In genomic region chr9:16869961-16870605, GRCh38 we compare ENCODE assay signal across 8 cellular contexts. TPM values are rescaled to one million over a fixed set of nuclear protein-coding genes. Genes with fewer than 3 reads are reported as not detected.
A peak's percentile ranks its signal among the peaks of the same experiment; 100 is the strongest.
DNase-seq lines count a peak whose midpoint lies in the region; ATAC-seq, FAIRE-seq and TF ChIP-seq lines count a peak whose summit lies in the region.

No MANE protein-coding gene starts in this region.

- intact Hi-C loops in pancreas (cut with DNase I), result no loop called here

- H3K4me2 ChIP-seq in DND-41 (ENCODE audit: insufficient read depth, low read length), result peak overlapping the region; percentile 75

- H4K20me1 ChIP-seq in DND-41 (ENCODE audit: insufficient read depth, low read length), result 0 out of 2 replicates have a peak, but pooled peaks cover 3% of the 10 kb centered on the region

- no peaks in the 10 kb centered on the region for H3K79me2 ChIP-seq in DND-41 (ENCODE audit: insufficient read depth, low read length)

- WGBS in pancreas, 2 donors, result 1% methylated on average over 56 to 57 of the region's 57 CpGs

- H3K27ac ChIP-seq in DND-41 (ENCODE audit: low read length) (peak overlapping the region; percentile 54), Peyer's patch (peak overlapping the region; percentile 53 to 83 (median 74)), cardiac muscle cell (no peak overlapping the region), pancreas (peak overlapping the region in 2 of 4 donors; percentile 44 to 66)

- H3K27ac Mint-ChIP-seq in activated naive CD4-positive, alpha-beta T cell treated with anti-CD3 and anti-CD28 coated beads, Interleukin-2, amount 10 ng/mL, durations not matched to agents 7 days and 5 days, result no peak overlapping the region

- H3K9me3 ChIP-seq in DND-41 (ENCODE audit: insufficient read depth, low read length, severe bottlenecking) (no peaks in the 10 kb centered on the region), Peyer's patch (no peaks in the 10 kb centered on the region), cardiac muscle cell (ENCODE audit: low read depth) (no peaks in the 10 kb centered on the region), pancreas (no peaks in the 10 kb centered on the region)

- CTCF ChIA-PET in activated naive CD4-positive, alpha-beta T cell treated with anti-CD3 and anti-CD28 coated beads, Interleukin-2, amount 10 ng/mL, durations not matched to agents 7 days and 5 days (lab: Charles Lee), result no interaction called here

- H3K9ac ChIP-seq in DND-41 (ENCODE audit: low read depth, low read length), result peak overlapping the region; percentile 62

- TF ChIP-seq CTCF in DND-41 (IDR thresholded peaks at IDR 0.05; ENCODE audit: borderline replicate concordance, extremely low read depth, low read length, poor library complexity, severe bottlenecking), result no peak
- no peak for TF ChIP-seq CTCF in Peyer's patch (IDR thresholded peaks at IDR 0.05)
- TF ChIP-seq CTCF in cardiac muscle cell (IDR thresholded peaks at IDR 0.05; ENCODE audit: low read depth, low read length), result no peak
- TF ChIP-seq CTCF in pancreas (IDR thresholded peaks at IDR 0.05), result no peak

- no peak for FAIRE-seq in pancreas (lab: Jason Lieb, UNC)

- H3K9me3 Mint-ChIP-seq in activated naive CD4-positive, alpha-beta T cell treated with anti-CD3 and anti-CD28 coated beads, Interleukin-2, amount 10 ng/mL, durations not matched to agents 7 days and 5 days, result no peaks in the 10 kb centered on the region

- ATAC-seq in DND-41 (ENCODE audit: insufficient read depth, low read depth) (peak; percentile 47), pancreas (peak in 3 of 4 donors; percentile 23 to 24 (median 23)), HG02938 (IDR thresholded peaks at IDR 0.05; ENCODE audit: unreplicated experiment) (no peak)

- no peak for TF ChIP-seq POLR2A in Peyer's patch (IDR thresholded peaks at IDR 0.05)

- H3K27me3 ChIP-seq in DND-41 (ENCODE audit: insufficient read depth, low read length, poor library complexity), result peaks cover 37% of the 10 kb centered on the region
- no peaks in the 10 kb centered on the region for H3K27me3 ChIP-seq in Peyer's patch
- H3K27me3 ChIP-seq in cardiac muscle cell, result peaks cover 96% of the 10 kb centered on the region
- H3K27me3 ChIP-seq in pancreas, result peaks cover 0 to 7% (median 0%) of the 10 kb centered on the region in 4 donors

- peak overlapping the region; percentile 20 to 57; a peak in 3 of 4 replicates for H3K4me3 ChIP-seq in DND-41 (ENCODE audit: low read depth in 1 of 2, low read length in 2 of 2)
- H3K4me3 ChIP-seq in Peyer's patch, result peak overlapping the region; percentile 32 to 81 (median 65)
- peak overlapping the region; percentile 78 for H3K4me3 ChIP-seq in cardiac muscle cell
- H3K4me3 ChIP-seq in pancreas, result peak overlapping the region; percentile 29 to 59 (median 40)

- no peak overlapping the region for H3K4me3 Mint-ChIP-seq in activated naive CD4-positive, alpha-beta T cell treated with anti-CD3 and anti-CD28 coated beads, Interleukin-2, amount 10 ng/mL, durations not matched to agents 7 days and 5 days

- H3K27me3 Mint-ChIP-seq in activated naive CD4-positive, alpha-beta T cell treated with anti-CD3 and anti-CD28 coated beads, Interleukin-2, amount 10 ng/mL, durations not matched to agents 7 days and 5 days, result peaks cover 47% of the 10 kb centered on the region

- peaks cover 5% of the 10 kb centered on the region for H3K4me1 Mint-ChIP-seq in activated naive CD4-positive, alpha-beta T cell treated with anti-CD3 and anti-CD28 coated beads, Interleukin-2, amount 10 ng/mL, durations not matched to agents 7 days and 5 days

- peak overlapping the region; percentile 64 for H2AFZ ChIP-seq in DND-41 (ENCODE audit: low read depth, low read length)

- peak; percentile 22 for DNase-seq in DND-41
- DNase-seq in Peyer's patch, result peak in 1 of 3 donors; percentile 56
- DNase-seq in cardiac muscle cell (ENCODE audit: low read depth in 1 of 2, low spot score in 1 of 2), result peak; percentile 26 to 35
- peak in 2 of 6 donors; percentile 18 to 59 for DNase-seq in pancreas
- DNase-seq in NOMO-1 treated with DMSO at 0.1 percent for 48 hours (lab: John Stamatoyannopoulos, UW; ENCODE audit: unreplicated experiment), result no peak
- DNase-seq in activated naive CD4-positive, alpha-beta T cell treated with anti-CD3 and anti-CD28 coated beads, Interleukin-2, amount 10 ng/mL, durations not matched to agents 7 days and 5 days, result no peak
- no peak for DNase-seq in activated CD4-positive, CD25-positive, alpha-beta regulatory T cell treated with anti-CD3 and anti-CD28 coated beads, Interleukin-2, amount 50 U/mL, for 72 hours

- H3K4me1 ChIP-seq in DND-41 (ENCODE audit: insufficient read depth, low read length) (peaks cover 34% of the 10 kb centered on the region), Peyer's patch (no peaks in the 10 kb centered on the region), cardiac muscle cell (ENCODE audit: low read depth) (peaks cover 11% of the 10 kb centered on the region), pancreas (no peaks in the 10 kb centered on the region)

- no peaks in the 10 kb centered on the region for H3K36me3 ChIP-seq in DND-41 (ENCODE audit: insufficient read depth, low read length)
- no peaks in the 10 kb centered on the region for H3K36me3 ChIP-seq in Peyer's patch
- H3K36me3 ChIP-seq in cardiac muscle cell, result no peaks in the 10 kb centered on the region
- H3K36me3 ChIP-seq in pancreas, result no peaks in the 10 kb centered on the region

- no peaks in the 10 kb centered on the region for H3K36me3 Mint-ChIP-seq in activated naive CD4-positive, alpha-beta T cell treated with anti-CD3 and anti-CD28 coated beads, Interleukin-2, amount 10 ng/mL, durations not matched to agents 7 days and 5 days

RNA-seq across cellular contexts. Expression of gene BNC2, which starts 0.4 kb away (rescaled TPM):
- total RNA-seq in Peyer's patch, result 10 to 100 TPM in 2 of 4 donors, 1 to 10 TPM in 2; 3.9 to 45.4 (median 13.1) TPM
- 0.54 and 3.2 TPM in 2 replicates for total RNA-seq in cardiac muscle cell
- 0.55 and 1.5 TPM in 2 replicates for polyA plus RNA-seq in cardiac muscle cell
- total RNA-seq in pancreas, result 1 to 10 TPM in 4 of 6 donors, under 1 TPM in 2; 0.56 to 7.6 (median 2.4) TPM
- polyA plus RNA-seq in pancreas, result under 1 TPM; 0.28 to 0.42 TPM

Comparison
In these comparisons a context has a peak if more than half of its experiments do, and no peak if none do; other contexts are left out.
1. DNase-seq: peak in DND-41 (single experiment) and cardiac muscle cell (2 of 2); none in NOMO-1 treated with DMSO at 0.1 percent for 48 hours (single experiment), activated naive CD4-positive, alpha-beta T cell treated with anti-CD3 and anti-CD28 coated beads, Interleukin-2, amount 10 ng/mL, durations not matched to agents 7 days and 5 days (single experiment) and activated CD4-positive, CD25-positive, alpha-beta regulatory T cell treated with anti-CD3 and anti-CD28 coated beads, Interleukin-2, amount 50 U/mL, for 72 hours (single experiment).
2. Peak in every context shown above with its lines, with median percentiles within 50 percentile points of each other: H3K4me3 ChIP-seq.